Comparison of ENCODE assay signal across 24 cellular contexts in the genomic region with DNA sequence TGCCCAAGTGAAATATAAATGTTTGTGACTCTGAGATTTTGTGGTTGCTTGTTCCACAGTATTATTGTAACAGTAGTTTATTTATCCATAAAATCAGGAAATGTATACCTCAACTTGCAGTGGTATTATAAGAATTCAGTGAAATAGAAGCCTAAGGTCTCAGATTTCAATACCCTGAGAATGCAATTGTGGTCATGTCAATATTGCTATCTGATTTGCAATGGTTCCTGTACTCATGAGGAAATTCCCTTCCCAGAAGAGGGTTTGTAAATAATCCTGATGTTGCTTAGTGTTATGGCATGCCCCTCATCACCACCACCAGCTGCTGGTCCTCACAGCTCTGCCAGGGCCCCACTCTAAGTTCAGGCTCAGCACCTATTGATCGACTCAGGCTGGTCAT.
A peak's percentile ranks its signal among the peaks of the same experiment; 100 is the strongest.
DNase-seq lines count a peak whose midpoint lies in the region; ATAC-seq and TF ChIP-seq lines count a peak whose summit lies in the region.
"Had no signal": no experiment of that assay in that cellular context is flagged by ENCODE, and none has a peak within 500 bp of the region (broad histone marks: within the 10 kb centered on the region; RNA-seq: fewer than 3 reads in every experiment).

No MANE protein-coding gene starts in this region.

- H3K79me2 ChIP-seq in MM.1S (ENCODE audit: low read length), result no peaks in the 10 kb centered on the region

- H3K9me2 ChIP-seq in MM.1S (replicated peaks; ENCODE audit: insufficient read depth, low read length), result no peaks in the 10 kb centered on the region

- TF ChIP-seq CTCF in GM12865 (IDR thresholded peaks at IDR 0.05; ENCODE audit: insufficient read depth, low read depth, low read length, missing control alignments), result peak; percentile 0
- no peak for TF ChIP-seq CTCF in fibroblast of villous mesenchyme (IDR thresholded peaks at IDR 0.05; ENCODE audit: insufficient read depth, low read depth, low read length)
- TF ChIP-seq CTCF in MM.1S (IDR thresholded peaks at IDR 0.05; ENCODE audit: low read length), result no peak

- no peak overlapping the region for H3K4me2 ChIP-seq in MM.1S (ENCODE audit: low read depth, low read length)

- H3K27me3 ChIP-seq in SJCRH30, result no peaks in the 10 kb centered on the region
- no peaks in the 10 kb centered on the region for H3K27me3 ChIP-seq in MM.1S (replicated peaks; ENCODE audit: insufficient read depth, low read length)
- H3K27me3 ChIP-seq: left lung had no signal

- DNase-seq in GM12865 (ENCODE audit: low read depth) (no peak), HuH-7 (ENCODE audit: low spot score) (peak; percentile 72), SJCRH30 (peak; percentile 21 to 49), fibroblast of villous mesenchyme (ENCODE audit: low read depth) (peak; percentile 42), MM.1S (no peak), T-helper 2 cell (no peak)
- DNase-seq: activated CD4-positive, alpha-beta memory T cell treated with anti-CD3 and anti-CD28 coated beads, Interleukin-2, amount 10 ng/mL, durations not matched to agents 7 days and 5 days; activated CD4-positive, alpha-beta T cell treated with anti-CD3 and anti-CD28 coated beads for 1 hour; activated CD8-positive, alpha-beta memory T cell treated with anti-CD3 and anti-CD28 coated beads, Interleukin-2, amount 50 U/mL, for 48 hours; activated naive CD4-positive, alpha-beta T cell treated with anti-CD3 and anti-CD28 coated beads, Interleukin-2, amount 50 U/mL, for 16 hours; amniotic stem cell; effector CD8-positive, alpha-beta T cell; H7; left lung; NCI-H1092; NCI-H1694; NCI-H2171; NCI-H526; Right ventricle myocardium superior; stimulated activated naive B cell treated with anti-CD40 and anti-IgM and Interleukin-4, amounts not matched to agents 10 μg/mL and 1 μg/mL and 100 μg/mL, for 72 hours; T-helper 17 cell had no signal

- H4K20me1 ChIP-seq in MM.1S (ENCODE audit: insufficient read depth, low read length), result no peaks in the 10 kb centered on the region

- H3K9me3 ChIP-seq in SJCRH30 (replicated peaks), result no peaks in the 10 kb centered on the region
- no peaks in the 10 kb centered on the region for H3K9me3 ChIP-seq in MM.1S (replicated peaks; ENCODE audit: insufficient read depth, low read length)
- H3K9me3 ChIP-seq: left lung had no signal

- no peak overlapping the region for H3K9ac ChIP-seq in MM.1S (ENCODE audit: low read length)

- H3K4me3 ChIP-seq in GM12865 (ENCODE audit: low read depth, low read length), result no peak overlapping the region
- H3K4me3 ChIP-seq in SJCRH30, result no peak overlapping the region
- H3K4me3 ChIP-seq in fibroblast of villous mesenchyme (ENCODE audit: low read depth, low read length), result no peak overlapping the region
- no peak overlapping the region for H3K4me3 ChIP-seq in MM.1S (ENCODE audit: low read length)
- H3K4me3 ChIP-seq: coronary artery, left lung had no signal

- no peak overlapping the region for H2AFZ ChIP-seq in MM.1S (ENCODE audit: low read length)

- no peaks in the 10 kb centered on the region for H3F3A ChIP-seq in MM.1S (ENCODE audit: insufficient read depth, low read length)

- ATAC-seq in GM21528 (IDR thresholded peaks at IDR 0.05; ENCODE audit: low FRiP score, unreplicated experiment), result no peak
- ATAC-seq: left lung; stimulated activated naive B cell treated with anti-CD40 and anti-IgM and Interleukin-4, amounts not matched to agents 10 μg/mL and 1 μg/mL and 100 μg/mL, for 72 hours; T-helper 17 cell had no signal

- peaks cover 14% of the 10 kb centered on the region for H3K4me1 ChIP-seq in SJCRH30
- H3K4me1 ChIP-seq in MM.1S (ENCODE audit: low read length), result no peaks in the 10 kb centered on the region
- H3K4me1 ChIP-seq: left lung had no signal

- H3K27ac ChIP-seq in SJCRH30, result no peak overlapping the region
- H3K27ac ChIP-seq in MM.1S (ENCODE audit: low read length), result no peak overlapping the region
- H3K27ac ChIP-seq: coronary artery, epithelial cell of prostate, left lung had no signal

- H3K36me3 ChIP-seq in SJCRH30, result no peaks in the 10 kb centered on the region
- no peaks in the 10 kb centered on the region for H3K36me3 ChIP-seq in MM.1S (replicated peaks; ENCODE audit: insufficient read depth, low read length)
- H3K36me3 ChIP-seq: left lung had no signal

Comparison
In these comparisons a context has a peak if more than half of its experiments do, and no peak if none do; other contexts are left out.
1. DNase-seq: peak in HuH-7 (single experiment), SJCRH30 (2 of 2) and fibroblast of villous mesenchyme (single experiment); none in GM12865 (single experiment), MM.1S (single experiment) and T-helper 2 cell (0 of 5).